In the genomic region with DNA sequence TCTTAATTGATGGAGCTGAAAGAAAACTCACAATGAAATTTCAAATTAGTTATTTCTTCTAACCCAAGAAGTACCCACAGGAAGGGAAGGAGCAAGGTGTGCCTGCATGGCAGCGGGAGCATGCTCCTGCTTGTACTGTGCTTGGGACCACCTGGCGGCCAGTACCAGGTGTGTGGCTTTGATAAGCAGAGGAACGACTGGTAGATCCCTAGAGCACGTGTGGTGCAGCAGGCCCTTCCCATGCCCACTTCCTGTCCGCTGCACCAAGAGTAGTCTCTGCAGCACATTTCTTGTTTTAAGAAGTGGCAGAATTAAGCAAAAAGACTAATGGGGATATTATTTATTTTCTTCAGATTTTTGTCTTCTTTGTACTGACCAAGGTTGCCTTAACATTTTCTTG, we compare ENCODE assay signal across 13 cellular contexts.
DNase-seq lines count a peak whose midpoint lies in the region; ATAC-seq and TF ChIP-seq lines count a peak whose summit lies in the region.
"Had no signal": no experiment of that assay in that cellular context is flagged by ENCODE, and none has a peak within 500 bp of the region (broad histone marks: within the 10 kb centered on the region; RNA-seq: fewer than 3 reads in every experiment).

No MANE protein-coding gene starts in this region.

- H3K79me2 ChIP-seq in parathyroid adenoma = peaks cover 3% of the 10 kb centered on the region

- H3K27me3 ChIP-seq in endodermal cell (ENCODE audit: control insufficient read depth, insufficient read depth, low read length, poor library complexity, severe bottlenecking) (no peaks in the 10 kb centered on the region), parathyroid adenoma (ENCODE audit: control insufficient read depth, insufficient read depth, low read length) (no peaks in the 10 kb centered on the region)

- H3K27ac Mint-ChIP-seq in HFFc6 = peak overlapping the region; percentile 67
- peak overlapping the region; percentile 36 for H3K27ac Mint-ChIP-seq in endodermal cell
- H3K27ac Mint-ChIP-seq: activated naive CD8-positive, alpha-beta T cell treated with anti-CD3 and anti-CD28 coated beads, Interleukin-2, amount 10 ng/mL, durations not matched to agents 7 days and 5 days; memory B cell had no signal

- H3K36me3 ChIP-seq in endodermal cell (ENCODE audit: control insufficient read depth, insufficient read depth, low read length) = peaks cover 21% of the 10 kb centered on the region
- H3K36me3 ChIP-seq in parathyroid adenoma (ENCODE audit: control insufficient read depth, insufficient read depth, low read length) = no peaks in the 10 kb centered on the region

- H3K9me3 Mint-ChIP-seq in HFFc6 = no peaks in the 10 kb centered on the region
- H3K9me3 Mint-ChIP-seq in endodermal cell = no peaks in the 10 kb centered on the region
- H3K9me3 Mint-ChIP-seq: activated naive CD8-positive, alpha-beta T cell treated with anti-CD3 and anti-CD28 coated beads, Interleukin-2, amount 10 ng/mL, durations not matched to agents 7 days and 5 days; memory B cell had no signal

- no peak for TF ChIP-seq CTCF in HFFc6 (IDR thresholded peaks at IDR 0.05)
- TF ChIP-seq CTCF in endodermal cell (conservative IDR thresholded peaks at IDR 0.05) = peak; percentile 50
- peak; percentile 9 for TF ChIP-seq CTCF in parathyroid adenoma (IDR thresholded peaks at IDR 0.05)

- no peak overlapping the region for H2AFZ ChIP-seq in parathyroid adenoma

- H3K27ac ChIP-seq in endodermal cell (ENCODE audit: low read depth, low read length) (no peak overlapping the region), parathyroid adenoma (no peak overlapping the region)

- H3K27me3 Mint-ChIP-seq in HFFc6 (ENCODE audit: insufficient read depth) (no peaks in the 10 kb centered on the region), endodermal cell (ENCODE audit: insufficient read depth) (no peaks in the 10 kb centered on the region)
- H3K27me3 Mint-ChIP-seq: activated naive CD8-positive, alpha-beta T cell treated with anti-CD3 and anti-CD28 coated beads, Interleukin-2, amount 10 ng/mL, durations not matched to agents 7 days and 5 days; memory B cell had no signal

- H3K4me3 ChIP-seq in endodermal cell (ENCODE audit: low read length) = no peak overlapping the region
- no peak overlapping the region for H3K4me3 ChIP-seq in parathyroid adenoma (ENCODE audit: low read depth, low read length)

- no peak overlapping the region for H3K4me3 Mint-ChIP-seq in HFFc6
- H3K4me3 Mint-ChIP-seq in endodermal cell = no peak overlapping the region
- H3K4me3 Mint-ChIP-seq: activated naive CD8-positive, alpha-beta T cell treated with anti-CD3 and anti-CD28 coated beads, Interleukin-2, amount 10 ng/mL, durations not matched to agents 7 days and 5 days; memory B cell had no signal

- H3K36me3 Mint-ChIP-seq in HFFc6 (ENCODE audit: low read depth) = 0 out of 2 replicates have a peak, but pooled peaks cover 4% of the 10 kb centered on the region
- H3K36me3 Mint-ChIP-seq in endodermal cell (ENCODE audit: low read depth) = peaks cover 11% of the 10 kb centered on the region

- H3K4me1 Mint-ChIP-seq in HFFc6 (ENCODE audit: low read depth) = peaks cover 61% of the 10 kb centered on the region
- H3K4me1 Mint-ChIP-seq in endodermal cell = no peaks in the 10 kb centered on the region

- H3K4me1 ChIP-seq in endodermal cell (ENCODE audit: control insufficient read depth, insufficient read depth, low read length) = no peaks in the 10 kb centered on the region
- H3K4me1 ChIP-seq in parathyroid adenoma = peaks cover 5% of the 10 kb centered on the region

- no peak for DNase-seq in HFFc6
- DNase-seq in OCI-M1 (lab: John Stamatoyannopoulos, UW) = peak; percentile 27
- peak; percentile 73 for DNase-seq in endodermal cell
- no peak for DNase-seq in germinal center (ENCODE audit: low spot score)
- DNase-seq in HT-29 (ENCODE audit: low spot score) = no peak
- DNase-seq in stimulated activated CD4-positive, alpha-beta T cell treated with anti-CD3 and anti-CD28 coated beads, Interleukin-1b, Interleukin-23, amount 100 ng/mL, for 48 hours = no peak
- DNase-seq: activated CD8-positive, alpha-beta memory T cell treated with anti-CD3 and anti-CD28 coated beads for 24 hours; activated naive CD8-positive, alpha-beta T cell treated with anti-CD3 and anti-CD28 coated beads, Interleukin-2, amount 10 ng/mL, durations not matched to agents 7 days and 5 days; effector CD4-positive, alpha-beta T cell; NCI-H1417 treated with DMSO at 0.1 percent for 48 hours had no signal

- H3K9me3 ChIP-seq in endodermal cell (ENCODE audit: control insufficient read depth, low read length) (no peaks in the 10 kb centered on the region), parathyroid adenoma (ENCODE audit: control insufficient read depth, low read length) (no peaks in the 10 kb centered on the region)

- H3K4me2 ChIP-seq in parathyroid adenoma (ENCODE audit: low read length) = no peak overlapping the region

- H3K9ac ChIP-seq in endodermal cell (ENCODE audit: extremely low read depth, low read length, poor library complexity, severe bottlenecking) (no peak overlapping the region), parathyroid adenoma (no peak overlapping the region)

- no peak for ATAC-seq in HG03457 (IDR thresholded peaks at IDR 0.05; ENCODE audit: unreplicated experiment)

- WGBS in endodermal cell (ENCODE audit: insufficient coverage in 1 of 2, insufficient read length in 1 of 2), 2 experiments = 89 to 97% methylated on average over 3 to 5 of the region's 5 CpGs

Comparison
In these comparisons a context has a peak if more than half of its experiments do, and no peak if none do; other contexts are left out.
1. DNase-seq: peak in OCI-M1 (single experiment) and endodermal cell (single experiment); none in HFFc6 (single experiment), germinal center (single experiment), HT-29 (single experiment) and stimulated activated CD4-positive, alpha-beta T cell treated with anti-CD3 and anti-CD28 coated beads, Interleukin-1b, Interleukin-23, amount 100 ng/mL, for 48 hours (single experiment).